ENCODE assay signal across 1 cellular context in genomic region chrX:132199941-132200340, GRCh38.
TF ChIP-seq lines count a peak whose summit lies in the region.

No MANE protein-coding gene starts in this region.

TF ChIP-seq in GM23338, 12 proteins besides CTCF, POLR2A, EP300 and RAD21 (continued from another document):
- TF ChIP-seq ZNF462 (CRISPR knock-in tag; IDR thresholded peaks at IDR 0.05) = no peak
- no peak for TF ChIP-seq ETS1 (IDR thresholded peaks at IDR 0.05)
- TF ChIP-seq JUNB (IDR thresholded peaks at IDR 0.05; ENCODE audit: unreplicated experiment) = no peak
- TF ChIP-seq EZH2 (IDR thresholded peaks at IDR 0.05; ENCODE audit: low read depth, unreplicated experiment) = no peak
